Comparison of ENCODE assay signal across 20 cellular contexts in genomic region chr21:42174173-42174572, GRCh38. TPM values are rescaled to one million over a fixed set of nuclear protein-coding genes. Genes with fewer than 3 reads are reported as not detected.
DNase-seq lines count a peak whose midpoint lies in the region; ATAC-seq and TF ChIP-seq lines count a peak whose summit lies in the region.
"Had no signal": no experiment of that assay in that cellular context is flagged by ENCODE, and none has a peak within 500 bp of the region (broad histone marks: within the 10 kb centered on the region; RNA-seq: fewer than 3 reads in every experiment).

No MANE protein-coding gene starts in this region.

- intact Hi-C loops in activated CD8-positive, alpha-beta T cell treated with anti-CD3 and anti-CD28 coated beads for 36 hours (cut with micrococcal nuclease) = no loop called here

- H3K4me3 Mint-ChIP-seq in activated CD8-positive, alpha-beta T cell treated with anti-CD3 and anti-CD28 coated beads for 36 hours = no peak overlapping the region
- no peak overlapping the region for H3K4me3 Mint-ChIP-seq in activated CD8-positive, alpha-beta T cell treated with anti-CD3 and anti-CD28 coated beads, Interleukin-2, amount 10 ng/mL, durations not matched to agents 7 days and 5 days
- no peak overlapping the region for H3K4me3 Mint-ChIP-seq in activated CD8-positive, alpha-beta memory T cell treated with anti-CD3 and anti-CD28 coated beads, Interleukin-2, amount 10 ng/mL, durations not matched to agents 7 days and 5 days
- no peak overlapping the region for H3K4me3 Mint-ChIP-seq in type B pancreatic cell
- H3K4me3 Mint-ChIP-seq in activated T-cell treated with anti-CD3 and anti-CD28 coated beads, Interleukin-2, amount 50 U/mL, for 4 hours = no peak overlapping the region
- H3K4me3 Mint-ChIP-seq: naive thymus-derived CD8-positive, alpha-beta T cell; stimulated activated naive CD8-positive, alpha-beta T cell treated with anti-CD3 and anti-CD28 coated beads, Interleukin-15, Interleukin-2, amounts not matched to agents 100 ng/mL and 50 ng/mL, for 24 hours had no signal

- no peak for DNase-seq in activated CD8-positive, alpha-beta T cell treated with anti-CD3 and anti-CD28 coated beads for 36 hours
- DNase-seq in activated CD8-positive, alpha-beta T cell treated with anti-CD3 and anti-CD28 coated beads, Interleukin-2, amount 10 ng/mL, durations not matched to agents 7 days and 5 days = no peak
- DNase-seq in NAMALWA (ENCODE audit: low spot score) (peak; percentile 73), type B pancreatic cell (ENCODE audit: extremely low spot score, unreplicated experiment) (peak; percentile 29), hippocampal formation (lab: John Stamatoyannopoulos, UW) (no peak), NCI-H748 treated with DMSO at 0.1 percent for 48 hours (lab: John Stamatoyannopoulos, UW) (no peak)
- peak; percentile 34 for DNase-seq in activated CD8-positive, alpha-beta memory T cell treated with anti-CD3 and anti-CD28 coated beads, Interleukin-2, amount 10 ng/mL, durations not matched to agents 7 days and 5 days
- DNase-seq in activated T-cell treated with anti-CD3 and anti-CD28 coated beads, Interleukin-2, amount 50 U/mL, for 4 hours = no peak
- DNase-seq: activated CD4-positive, alpha-beta T cell treated with anti-CD3 and anti-CD28 coated beads for 4 hours; body of pancreas; cortex of kidney; foreskin keratinocyte; naive thymus-derived CD8-positive, alpha-beta T cell; NCI-H187; NCI-H526 treated with DMSO at 0.1 percent for 48 hours; stimulated activated CD4-positive, alpha-beta T cell treated with anti-CD3 and anti-CD28 coated beads, Interleukin-15, amount 100 ng/mL, for 24 hours; T-helper 2 cell had no signal

- H3K27me3 Mint-ChIP-seq in activated CD8-positive, alpha-beta T cell treated with anti-CD3 and anti-CD28 coated beads for 36 hours = no peaks in the 10 kb centered on the region
- peaks cover 8% of the 10 kb centered on the region for H3K27me3 Mint-ChIP-seq in activated CD8-positive, alpha-beta T cell treated with anti-CD3 and anti-CD28 coated beads, Interleukin-2, amount 10 ng/mL, durations not matched to agents 7 days and 5 days (ENCODE audit: low read depth)
- peaks cover 33% of the 10 kb centered on the region for H3K27me3 Mint-ChIP-seq in activated CD8-positive, alpha-beta memory T cell treated with anti-CD3 and anti-CD28 coated beads, Interleukin-2, amount 10 ng/mL, durations not matched to agents 7 days and 5 days
- peaks cover 3% of the 10 kb centered on the region for H3K27me3 Mint-ChIP-seq in type B pancreatic cell
- H3K27me3 Mint-ChIP-seq in activated T-cell treated with anti-CD3 and anti-CD28 coated beads, Interleukin-2, amount 50 U/mL, for 4 hours (ENCODE audit: low read depth) = no peaks in the 10 kb centered on the region
- H3K27me3 Mint-ChIP-seq: naive thymus-derived CD8-positive, alpha-beta T cell; stimulated activated naive CD8-positive, alpha-beta T cell treated with anti-CD3 and anti-CD28 coated beads, Interleukin-15, Interleukin-2, amounts not matched to agents 100 ng/mL and 50 ng/mL, for 24 hours had no signal

- CTCF ChIA-PET in activated CD8-positive, alpha-beta T cell treated with anti-CD3 and anti-CD28 coated beads for 36 hours (lab: Charles Lee) = interaction anchor here (1.5 to 5.8 kb wide), 2 partner anchors 29 to 85 kb away, joined by 9 to 28 read pairs; no protein-coding TSS in a partner anchor
- CTCF ChIA-PET in activated CD8-positive, alpha-beta T cell treated with anti-CD3 and anti-CD28 coated beads, Interleukin-2, amount 10 ng/mL, durations not matched to agents 7 days and 5 days (lab: Charles Lee) = interaction anchor here (1.6 to 2.3 kb wide), 2 partner anchors 29 to 63 kb away, joined by 5 read pairs; no protein-coding TSS in a partner anchor
- CTCF ChIA-PET in activated CD8-positive, alpha-beta memory T cell treated with anti-CD3 and anti-CD28 coated beads, Interleukin-2, amount 10 ng/mL, durations not matched to agents 7 days and 5 days (lab: Charles Lee) = no interaction called here

- TF ChIP-seq CTCF in activated CD8-positive, alpha-beta T cell treated with anti-CD3 and anti-CD28 coated beads for 36 hours (IDR thresholded peaks at IDR 0.05) = no peak
- no peak for TF ChIP-seq CTCF in type B pancreatic cell (conservative IDR thresholded peaks at IDR 0.05)

- H3K36me3 Mint-ChIP-seq in activated CD8-positive, alpha-beta T cell treated with anti-CD3 and anti-CD28 coated beads for 36 hours (ENCODE audit: low read depth) = no peaks in the 10 kb centered on the region
- no peaks in the 10 kb centered on the region for H3K36me3 Mint-ChIP-seq in activated CD8-positive, alpha-beta T cell treated with anti-CD3 and anti-CD28 coated beads, Interleukin-2, amount 10 ng/mL, durations not matched to agents 7 days and 5 days (ENCODE audit: low read depth)
- no peaks in the 10 kb centered on the region for H3K36me3 Mint-ChIP-seq in activated CD8-positive, alpha-beta memory T cell treated with anti-CD3 and anti-CD28 coated beads, Interleukin-2, amount 10 ng/mL, durations not matched to agents 7 days and 5 days
- H3K36me3 Mint-ChIP-seq in type B pancreatic cell = no peaks in the 10 kb centered on the region
- no peaks in the 10 kb centered on the region for H3K36me3 Mint-ChIP-seq in activated T-cell treated with anti-CD3 and anti-CD28 coated beads, Interleukin-2, amount 50 U/mL, for 4 hours (ENCODE audit: insufficient read depth)
- H3K36me3 Mint-ChIP-seq: activated naive CD4-positive, alpha-beta T cell treated with anti-CD3 and anti-CD28 coated beads, Interleukin-2, amount 50 U/mL, for 72 hours; naive thymus-derived CD8-positive, alpha-beta T cell had no signal

- ATAC-seq in activated CD8-positive, alpha-beta T cell treated with anti-CD3 and anti-CD28 coated beads for 36 hours = peak; percentile 42
- no peak for ATAC-seq in activated CD8-positive, alpha-beta T cell treated with anti-CD3 and anti-CD28 coated beads, Interleukin-2, amount 10 ng/mL, durations not matched to agents 7 days and 5 days
- ATAC-seq in activated CD8-positive, alpha-beta memory T cell treated with anti-CD3 and anti-CD28 coated beads, Interleukin-2, amount 10 ng/mL, durations not matched to agents 7 days and 5 days = no peak
- no peak for ATAC-seq in activated T-cell treated with anti-CD3 and anti-CD28 coated beads, Interleukin-2, amount 50 U/mL, for 4 hours
- ATAC-seq: body of pancreas; foreskin keratinocyte; naive thymus-derived CD8-positive, alpha-beta T cell; Right ventricle myocardium inferior had no signal

- POLR2A ChIA-PET in activated CD8-positive, alpha-beta T cell treated with anti-CD3 and anti-CD28 coated beads for 36 hours (lab: Charles Lee) = interaction anchor here (0.9 to 1.4 kb wide), 3 partner anchors 14 to 60 kb away, joined by 3 to 4 read pairs (median 3); no protein-coding TSS in a partner anchor
- POLR2A ChIA-PET in activated CD8-positive, alpha-beta T cell treated with anti-CD3 and anti-CD28 coated beads, Interleukin-2, amount 10 ng/mL, durations not matched to agents 7 days and 5 days (lab: Charles Lee) = interaction anchor here (1.5 kb wide), 1 partner anchor 14 kb away, joined by 3 read pairs; no protein-coding TSS in a partner anchor

- no peaks in the 10 kb centered on the region for H3K9me3 Mint-ChIP-seq in activated CD8-positive, alpha-beta T cell treated with anti-CD3 and anti-CD28 coated beads for 36 hours
- H3K9me3 Mint-ChIP-seq in activated CD8-positive, alpha-beta T cell treated with anti-CD3 and anti-CD28 coated beads, Interleukin-2, amount 10 ng/mL, durations not matched to agents 7 days and 5 days (ENCODE audit: insufficient read depth) = no peaks in the 10 kb centered on the region
- no peaks in the 10 kb centered on the region for H3K9me3 Mint-ChIP-seq in activated CD8-positive, alpha-beta memory T cell treated with anti-CD3 and anti-CD28 coated beads, Interleukin-2, amount 10 ng/mL, durations not matched to agents 7 days and 5 days (ENCODE audit: low read depth)
- H3K9me3 Mint-ChIP-seq in type B pancreatic cell = no peaks in the 10 kb centered on the region
- H3K9me3 Mint-ChIP-seq in activated T-cell treated with anti-CD3 and anti-CD28 coated beads, Interleukin-2, amount 50 U/mL, for 4 hours = no peaks in the 10 kb centered on the region
- H3K9me3 Mint-ChIP-seq: naive thymus-derived CD8-positive, alpha-beta T cell; stimulated activated naive CD8-positive, alpha-beta T cell treated with anti-CD3 and anti-CD28 coated beads, Interleukin-15, Interleukin-2, amounts not matched to agents 100 ng/mL and 50 ng/mL, for 24 hours had no signal

- peaks cover 6% of the 10 kb centered on the region for H3K4me1 Mint-ChIP-seq in activated CD8-positive, alpha-beta T cell treated with anti-CD3 and anti-CD28 coated beads for 36 hours (ENCODE audit: low read depth)
- H3K4me1 Mint-ChIP-seq in activated CD8-positive, alpha-beta T cell treated with anti-CD3 and anti-CD28 coated beads, Interleukin-2, amount 10 ng/mL, durations not matched to agents 7 days and 5 days (ENCODE audit: low read depth) = no peaks in the 10 kb centered on the region
- no peaks in the 10 kb centered on the region for H3K4me1 Mint-ChIP-seq in activated CD8-positive, alpha-beta memory T cell treated with anti-CD3 and anti-CD28 coated beads, Interleukin-2, amount 10 ng/mL, durations not matched to agents 7 days and 5 days
- H3K4me1 Mint-ChIP-seq in type B pancreatic cell (ENCODE audit: unreplicated experiment) = no peaks in the 10 kb centered on the region
- peaks cover 2% of the 10 kb centered on the region for H3K4me1 Mint-ChIP-seq in activated T-cell treated with anti-CD3 and anti-CD28 coated beads, Interleukin-2, amount 50 U/mL, for 4 hours (ENCODE audit: low read depth)

- H3K27ac Mint-ChIP-seq in activated CD8-positive, alpha-beta T cell treated with anti-CD3 and anti-CD28 coated beads for 36 hours = no peak overlapping the region
- H3K27ac Mint-ChIP-seq in activated CD8-positive, alpha-beta T cell treated with anti-CD3 and anti-CD28 coated beads, Interleukin-2, amount 10 ng/mL, durations not matched to agents 7 days and 5 days = no peak overlapping the region
- H3K27ac Mint-ChIP-seq in activated CD8-positive, alpha-beta memory T cell treated with anti-CD3 and anti-CD28 coated beads, Interleukin-2, amount 10 ng/mL, durations not matched to agents 7 days and 5 days = no peak overlapping the region
- no peak overlapping the region for H3K27ac Mint-ChIP-seq in type B pancreatic cell
- H3K27ac Mint-ChIP-seq: naive thymus-derived CD8-positive, alpha-beta T cell; stimulated activated naive CD8-positive, alpha-beta T cell treated with anti-CD3 and anti-CD28 coated beads, Interleukin-15, Interleukin-2, amounts not matched to agents 100 ng/mL and 50 ng/mL, for 24 hours had no signal

RNA-seq across cellular contexts. Expression of gene ABCG1, which starts 44.8 kb away (rescaled TPM):
- 10 to 100 TPM; 12.1 to 12.7 TPM for total RNA-seq in activated CD8-positive, alpha-beta T cell treated with anti-CD3 and anti-CD28 coated beads for 36 hours
- total RNA-seq in activated CD8-positive, alpha-beta T cell treated with anti-CD3 and anti-CD28 coated beads, Interleukin-2, amount 10 ng/mL, durations not matched to agents 7 days and 5 days = 1 to 10 TPM; 6.7 to 8.0 TPM
- 10 to 100 TPM in 1 of 2 experiments, 1 to 10 TPM in 1; 6.7 to 13.2 TPM for total RNA-seq in activated CD8-positive, alpha-beta memory T cell treated with anti-CD3 and anti-CD28 coated beads, Interleukin-2, amount 10 ng/mL, durations not matched to agents 7 days and 5 days
- total RNA-seq in type B pancreatic cell (ENCODE audit: low replicate concordance) = 6.2 and 8.4 TPM in 2 replicates
- total RNA-seq in activated T-cell treated with anti-CD3 and anti-CD28 coated beads, Interleukin-2, amount 50 U/mL, for 4 hours = 1 to 10 TPM in 2 of 3 donors, under 1 TPM in 1; 0.79 to 1.8 (median 1.7) TPM

Comparison
In these comparisons a context has a peak if more than half of its experiments do, and no peak if none do; other contexts are left out.
1. DNase-seq: peak in NAMALWA (single experiment), activated CD8-positive, alpha-beta memory T cell treated with anti-CD3 and anti-CD28 coated beads, Interleukin-2, amount 10 ng/mL, durations not matched to agents 7 days and 5 days (single experiment) and type B pancreatic cell (single experiment); none in activated CD8-positive, alpha-beta T cell treated with anti-CD3 and anti-CD28 coated beads for 36 hours (single experiment), activated CD8-positive, alpha-beta T cell treated with anti-CD3 and anti-CD28 coated beads, Interleukin-2, amount 10 ng/mL, durations not matched to agents 7 days and 5 days (single experiment), hippocampal formation (0 of 2), NCI-H748 treated with DMSO at 0.1 percent for 48 hours (single experiment) and activated T-cell treated with anti-CD3 and anti-CD28 coated beads, Interleukin-2, amount 50 U/mL, for 4 hours (single experiment).